Comparison of ENCODE assay signal across 23 cellular contexts in genomic region chr11:94717667-94718066, GRCh38. TPM values are rescaled to one million over a fixed set of nuclear protein-coding genes. Genes with fewer than 3 reads are reported as not detected.
DNase-seq lines count a peak whose midpoint lies in the region; ATAC-seq, FAIRE-seq and TF ChIP-seq lines count a peak whose summit lies in the region.
"Had no signal": no experiment of that assay in that cellular context is flagged by ENCODE, and none has a peak within 500 bp of the region (broad histone marks: within the 10 kb centered on the region; RNA-seq: fewer than 3 reads in every experiment).

No MANE protein-coding gene starts in this region.

- no peak for TF ChIP-seq CTCF in kidney (IDR thresholded peaks at IDR 0.05; ENCODE audit: borderline replicate concordance, extremely low read depth, insufficient read depth)

- no peaks in the 10 kb centered on the region for H3K79me1 ChIP-seq in mesendoderm (ENCODE audit: low read length)

- no peak overlapping the region for H3K4me3 ChIP-seq in kidney (ENCODE audit: low read length in 2 of 2)
- no peak overlapping the region for H3K4me3 ChIP-seq in mesendoderm (ENCODE audit: low read length)
- H3K4me3 ChIP-seq: A549; BLaER1 treated with 17β-estradiol and CSF1 and Interleukin-3, amounts not matched to agents 10 nM and 100 nM; HAP-1 had no signal

- H3K36me3 ChIP-seq in kidney (ENCODE audit: control insufficient read depth in 1 of 2, insufficient read depth in 2 of 2, low read length in 2 of 2) (no peaks in the 10 kb centered on the region), mesendoderm (ENCODE audit: control insufficient read depth, insufficient read depth, low read length) (no peaks in the 10 kb centered on the region)
- H3K36me3 ChIP-seq: BE2C; BLaER1 treated with 17β-estradiol and CSF1 and Interleukin-3, amounts not matched to agents 10 nM and 100 nM; HAP-1 had no signal

- H3K9me3 ChIP-seq in kidney (ENCODE audit: control insufficient read depth in 1 of 2, low read length in 2 of 2), result peaks cover 0 to 2% of the 10 kb centered on the region in 2 donors
- H3K9me3 ChIP-seq: A549, BE2C, HAP-1 had no signal

- H2BK5ac ChIP-seq in mesendoderm (ENCODE audit: low read length), result no peak overlapping the region

- H2AK5ac ChIP-seq in mesendoderm (ENCODE audit: low read length), result no peak overlapping the region

- H4K8ac ChIP-seq in mesendoderm (ENCODE audit: low read depth, low read length), result no peak overlapping the region

- H4K5ac ChIP-seq in mesendoderm (ENCODE audit: low read length), result no peak overlapping the region

- H3K27ac ChIP-seq in kidney (ENCODE audit: low read depth in 2 of 2, low read length in 2 of 2), result no peak overlapping the region
- no peak overlapping the region for H3K27ac ChIP-seq in mesendoderm (ENCODE audit: low read depth, low read length)
- H3K27ac ChIP-seq: 22Rv1; A549; BLaER1 treated with 17β-estradiol and CSF1 and Interleukin-3, amounts not matched to agents 10 nM and 100 nM had no signal

- intact Hi-C loops in kidney (cut with DNase I) (no loop called here), Right ventricle myocardium inferior (cut with DNase I) (no loop called here)

- H3K9ac ChIP-seq in kidney (ENCODE audit: low read length in 2 of 2) (no peak overlapping the region), mesendoderm (ENCODE audit: low read length) (no peak overlapping the region)
- H3K9ac ChIP-seq: BLaER1 treated with 17β-estradiol and CSF1 and Interleukin-3, amounts not matched to agents 10 nM and 100 nM had no signal

- H3K4me2 ChIP-seq in mesendoderm (ENCODE audit: low read length), result no peak overlapping the region
- H3K4me2 ChIP-seq: A549; BLaER1 treated with 17β-estradiol and CSF1 and Interleukin-3, amounts not matched to agents 10 nM and 100 nM had no signal

- H3K4me1 ChIP-seq in kidney (ENCODE audit: control insufficient read depth in 1 of 2, insufficient read depth in 1 of 2, low read depth in 1 of 2, low read length in 2 of 2) (no peaks in the 10 kb centered on the region), mesendoderm (ENCODE audit: control insufficient read depth, low read depth, low read length) (no peaks in the 10 kb centered on the region)
- H3K4me1 ChIP-seq: A549; BE2C; BLaER1 treated with 17β-estradiol and CSF1 and Interleukin-3, amounts not matched to agents 10 nM and 100 nM; HAP-1 had no signal

- no peak overlapping the region for H3K18ac ChIP-seq in mesendoderm (ENCODE audit: low read length)

- ATAC-seq in Right ventricle myocardium inferior, result no peak
- ATAC-seq: A549 had no signal

- H3K27me3 ChIP-seq in mesendoderm (ENCODE audit: insufficient read depth, low read length, poor library complexity), result no peaks in the 10 kb centered on the region
- H3K27me3 ChIP-seq: BE2C; BLaER1 treated with 17β-estradiol and CSF1 and Interleukin-3, amounts not matched to agents 10 nM and 100 nM had no signal

- no peak overlapping the region for H3K23ac ChIP-seq in mesendoderm (ENCODE audit: low read length)

- no peak overlapping the region for H3K4ac ChIP-seq in mesendoderm (ENCODE audit: low read depth, low read length)

- peak; percentile 90 for FAIRE-seq in A204.1 (lab: Jason Lieb, UNC)
- FAIRE-seq in endometrium (lab: Jason Lieb, UNC), result peak; percentile 78
- peak; percentile 92 for FAIRE-seq in kidney (lab: Jason Lieb, UNC)
- FAIRE-seq: A549, D721Med, GM12892, H54 had no signal

- H2BK15ac ChIP-seq in mesendoderm (replicated peaks; ENCODE audit: low read depth), result no peak overlapping the region

- DNase-seq in kidney, result no peak
- no peak for DNase-seq in activated CD4-positive, CD25-positive, alpha-beta regulatory T cell treated with anti-CD3 and anti-CD28 coated beads, Interleukin-2, amount 50 U/mL, for 72 hours
- no peak for DNase-seq in mesendoderm
- no peak for DNase-seq in Right ventricle myocardium inferior (ENCODE audit: missing footprints)
- DNase-seq: ACHN; AML-193; BE2C; CD4-positive, alpha-beta T cell; CD8-positive, alpha-beta memory T cell; DMS 273 treated with DMSO at 0.1 percent for 48 hours; DMS79; EL; GOT3; HFFc6 had no signal

- no peak overlapping the region for H2BK120ac ChIP-seq in mesendoderm (ENCODE audit: low read depth, low read length)

- H3K56ac ChIP-seq in mesendoderm (ENCODE audit: low read length), result no peak overlapping the region

- H3K79me2 ChIP-seq in mesendoderm (ENCODE audit: control insufficient read depth, insufficient read depth, low read length), result no peaks in the 10 kb centered on the region

RNA-seq across cellular contexts. Expression of gene AMOTL1, which starts 50.5 kb away (rescaled TPM):
- total RNA-seq in kidney, result 52.3 TPM
- 6.1 TPM for polyA plus RNA-seq in kidney (ENCODE audit: insufficient read depth, low read depth, low replicate concordance)
- 37.8 TPM for polyA plus RNA-seq in mesendoderm (2013, experiment 1 of 2)
- polyA plus RNA-seq in mesendoderm (2013, experiment 2 of 2), result 36.9 TPM
- total RNA-seq in Right ventricle myocardium inferior, result 53.5 TPM
